1 cellular context compared by ENCODE assay signal in genomic region chr21:42388740-42389448, GRCh38.
TF ChIP-seq lines count a peak whose summit lies in the region.

No MANE protein-coding gene starts in this region.

TF ChIP-seq in GM12878, 131 proteins besides CTCF, POLR2A, EP300 and RAD21:
- TF ChIP-seq SIN3A (IDR thresholded peaks at IDR 0.05; ENCODE audit: low read depth, low read length) (no peak), ZBTB11 (CRISPR knock-in tag; IDR thresholded peaks at IDR 0.05) (peak; percentile 73), NFIC (IDR thresholded peaks at IDR 0.05; ENCODE audit: low read depth, low read length) (no peak), CHD2 (IDR thresholded peaks at IDR 0.05; ENCODE audit: borderline replicate concordance, low read depth, low read length) (no peak), MLLT1 (IDR thresholded peaks at IDR 0.05) (0 out of 2 replicates have a peak, but pooled peaks have one; percentile 21), EED (IDR thresholded peaks at IDR 0.05; ENCODE audit: low read depth) (0 out of 2 replicates have a peak, but pooled peaks have one; percentile 25), IRF4 (IDR thresholded peaks at IDR 0.05; ENCODE audit: low read depth, low read length) (0 out of 2 replicates have a peak, but pooled peaks have one; percentile 12), TCF7 (IDR thresholded peaks at IDR 0.05; ENCODE audit: borderline replicate concordance) (no peak)
TF ChIP-seq in GM12878: peak in this region for 4.
